ENCODE assay signal across 1 cellular context in the genomic region with DNA sequence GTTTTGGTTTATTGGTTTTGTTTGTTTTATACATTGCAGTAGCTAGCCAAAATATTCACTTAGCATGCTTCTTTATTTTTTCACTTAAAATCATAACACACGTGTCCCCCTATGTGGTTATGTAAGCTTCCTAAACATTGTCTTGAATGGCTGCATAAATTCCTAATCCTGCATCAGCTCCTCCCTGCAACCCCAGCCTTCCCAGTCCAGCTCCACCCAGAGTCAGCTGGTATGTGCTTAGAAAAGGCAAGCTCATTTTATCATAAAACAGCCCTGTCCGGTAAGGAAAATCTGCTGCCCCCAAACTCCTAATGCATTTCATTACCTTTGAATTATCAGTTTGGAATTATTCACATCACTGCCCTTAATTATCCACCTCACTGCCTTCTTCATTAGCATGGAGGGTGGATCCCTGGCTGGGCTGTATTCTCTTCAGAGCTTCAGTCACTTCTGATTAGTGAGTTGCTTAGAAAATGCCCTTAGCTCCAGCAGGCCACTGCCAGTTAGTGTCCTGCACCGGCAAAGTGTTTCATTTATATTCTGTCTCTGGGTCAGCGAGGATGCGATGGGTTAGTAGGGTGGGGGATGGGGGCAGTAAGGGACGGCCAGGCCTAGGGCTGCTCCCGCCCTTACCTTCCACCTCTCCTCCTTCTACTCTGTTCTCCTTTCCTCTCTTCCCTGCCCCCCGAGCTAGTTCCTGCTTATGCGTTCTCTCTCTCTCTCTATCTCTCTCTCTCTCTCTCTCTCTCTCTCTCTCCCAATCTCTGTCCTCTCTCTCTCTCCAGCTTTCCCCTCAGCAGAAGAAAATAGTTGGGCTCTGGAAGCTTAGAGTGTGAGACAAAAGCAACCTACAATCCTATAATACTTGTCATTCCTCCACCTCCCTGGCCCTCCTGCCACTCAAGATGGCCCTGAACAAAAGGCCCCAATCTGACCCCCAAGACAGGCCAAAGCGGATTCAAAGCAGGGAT.
A peak's percentile ranks its signal among the peaks of the same experiment; 100 is the strongest.
TF ChIP-seq lines count a peak whose summit lies in the region.

No MANE protein-coding gene starts in this region.

TF ChIP-seq in H1, 55 proteins besides CTCF, POLR2A, EP300 and RAD21 (continued from another document):
- TF ChIP-seq, protein P1, sequence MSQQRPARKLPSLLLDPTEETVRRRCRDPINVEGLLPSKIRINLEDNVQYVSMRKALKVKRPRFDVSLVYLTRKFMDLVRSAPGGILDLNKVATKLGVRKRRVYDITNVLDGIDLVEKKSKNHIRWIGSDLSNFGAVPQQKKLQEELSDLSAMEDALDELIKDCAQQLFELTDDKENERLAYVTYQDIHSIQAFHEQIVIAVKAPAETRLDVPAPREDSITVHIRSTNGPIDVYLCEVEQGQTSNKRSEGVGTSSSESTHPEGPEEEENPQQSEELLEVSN (IDR thresholded peaks at IDR 0.05) = 0 out of 2 replicates have a peak, but pooled peaks have one; percentile 21
- TF ChIP-seq SP1 (IDR thresholded peaks at IDR 0.05; ENCODE audit: low read depth, low read length) (0 out of 2 replicates have a peak, but pooled peaks have one; percentile 24), RBBP5 (IDR thresholded peaks at IDR 0.05; ENCODE audit: borderline replicate concordance, low read depth, low read length) (peak; percentile 89; the same call in 1 of the 2 replicates), JUND (IDR thresholded peaks at IDR 0.05; ENCODE audit: low read length) (peak; percentile 76)
